8 cellular contexts compared by ENCODE assay signal in genomic region chr12:122423258-122424165, GRCh38. TPM values are rescaled to one million over a fixed set of nuclear protein-coding genes. Genes with fewer than 3 reads are reported as not detected.
A peak's percentile ranks its signal among the peaks of the same experiment; 100 is the strongest.
DNase-seq lines count a peak whose midpoint lies in the region; ATAC-seq, FAIRE-seq and TF ChIP-seq lines count a peak whose summit lies in the region.

No MANE protein-coding gene starts in this region.

- H3K4me1 ChIP-seq in small intestine (ENCODE audit: control insufficient read depth in 2 of 2, insufficient read depth in 1 of 2, low read depth in 1 of 2, low read length in 1 of 2), result peaks cover 0 to 7% of the 10 kb centered on the region in 2 donors

- no peak for FAIRE-seq in small intestine (lab: Jason Lieb, UNC)

- peak overlapping the region in 1 of 2 donors; percentile 85 for H3K27ac ChIP-seq in small intestine (ENCODE audit: low read depth in 1 of 2, low read length in 1 of 2)

- ATAC-seq in GM18498 (IDR thresholded peaks at IDR 0.05; ENCODE audit: unreplicated experiment), result no peak
- no peak for ATAC-seq in HG02840 (IDR thresholded peaks at IDR 0.05; ENCODE audit: low FRiP score, unreplicated experiment)

- no peak for TF ChIP-seq CTCF in astrocyte of the spinal cord (IDR thresholded peaks at IDR 0.05; ENCODE audit: low read depth, low read length)

- no peaks in the 10 kb centered on the region for H3K27me3 ChIP-seq in small intestine (ENCODE audit: control insufficient read depth in 2 of 2, insufficient read depth in 2 of 2, low read length in 2 of 2)

- peak; percentile 23 for DNase-seq in activated T-cell treated with anti-CD3 and anti-CD28 coated beads, Interleukin-2, amount 50 U/mL, for 1 hour
- no peak for DNase-seq in activated T-cell treated with anti-CD3 and anti-CD28 coated beads for 4 hours
- DNase-seq in NCI-H69 (lab: John Stamatoyannopoulos, UW), result peak; percentile 79
- peak; percentile 50 for DNase-seq in astrocyte of the spinal cord (ENCODE audit: low read depth, low spot score)
- peak; percentile 47 for DNase-seq in iris pigment epithelial cell (ENCODE audit: low read depth)
- DNase-seq in small intestine, result peak; percentile 29

- 14 to 20% (median 15%) methylated on average over 20 to 21 of the region's 21 CpGs for WGBS in small intestine, 3 donors

- no peaks in the 10 kb centered on the region for H3K36me3 ChIP-seq in small intestine (ENCODE audit: control insufficient read depth in 2 of 2, insufficient read depth in 2 of 2, low read length in 2 of 2)

- in situ Hi-C loops in astrocyte of the spinal cord (cut with HindIII; ENCODE audit: low sequenced_read_pairs), result no loop called here

- peak overlapping the region; percentile 57 for H3K4me3 ChIP-seq in astrocyte of the spinal cord (ENCODE audit: low read depth, low read length)
- H3K4me3 ChIP-seq in small intestine (ENCODE audit: low read depth in 1 of 2, low read length in 2 of 2), result peak overlapping the region in 1 of 2 donors; percentile 97

- no peaks in the 10 kb centered on the region for H3K9me3 ChIP-seq in small intestine (ENCODE audit: control insufficient read depth, low read depth)

RNA-seq across cellular contexts. Expression of gene CLIP1, which starts 1.0 kb away (rescaled TPM):
- 10 to 100 TPM; 16.1 to 22.7 (median 16.8) TPM for polyA plus RNA-seq in small intestine
